ENCODE assay signal across 8 cellular contexts in genomic region chr4:106315968-106316772, GRCh38. TPM values are rescaled to one million over a fixed set of nuclear protein-coding genes. Genes with fewer than 3 reads are reported as not detected.
A peak's percentile ranks its signal among the peaks of the same experiment; 100 is the strongest.
DNase-seq lines count a peak whose midpoint lies in the region; ATAC-seq, FAIRE-seq and TF ChIP-seq lines count a peak whose summit lies in the region.

AIMP1 (plus strand) TSS chr4:106316550; CDS start chr4:106325010, 8,460 bp downstream.
TBCK (minus strand) TSS chr4:106316209; CDS start chr4:106308960, 7,249 bp downstream.

- H3K27ac ChIP-seq in rectal smooth muscle tissue (ENCODE audit: low read depth, low read length) (peak within 1 kb of the TSS; percentile 97), aorta (ENCODE audit: low read depth in 1 of 2, low read length in 2 of 2) (peak within 1 kb of the TSS; percentile 92 to 98)

- H3K4me1 Mint-ChIP-seq in T-helper 2 cell treated with Interferon-gamma antibody and Interleukin-4, amounts not matched to agents 5 μg/mL and 100 μg/mL, for 36 hours (ENCODE audit: low read depth), result peaks cover 27% of the 10 kb centered on the region

- DNase-seq in GM18507 (ENCODE audit: extremely low spot score, insufficient read length, low read depth) (peak; percentile 54), NCI-H1930 (lab: John Stamatoyannopoulos, UW) (peak; percentile 82 to 89), astrocyte of the cerebellum (ENCODE audit: low read depth) (peak; percentile 86), hepatic stellate cell (ENCODE audit: low spot score) (peak; percentile 78), aorta (peak; percentile 94 to 95)
- peak; percentile 81 for DNase-seq in T-helper 2 cell treated with Interferon-gamma antibody and Interleukin-4, amounts not matched to agents 5 μg/mL and 100 μg/mL, for 36 hours (ENCODE audit: low spot score)

- FAIRE-seq in GM18507 (lab: Jason Lieb, UNC), result peak; percentile 97

- peak within 1 kb of the TSS; percentile 86 for H3K4me3 ChIP-seq in astrocyte of the cerebellum (ENCODE audit: low read depth, low read length)
- peak within 1 kb of the TSS; percentile 92 for H3K4me3 ChIP-seq in rectal smooth muscle tissue (ENCODE audit: low read length)
- H3K4me3 ChIP-seq in aorta (ENCODE audit: low read length in 2 of 2), result peak within 1 kb of the TSS; percentile 60 to 98

- in situ Hi-C loops in astrocyte of the cerebellum (cut with HindIII; ENCODE audit: low sequenced_read_pairs), result no loop called here

- 0% methylated on average over 44 of the region's 44 CpGs for WGBS in aorta, 2 donors

- H3K9me3 ChIP-seq in aorta (ENCODE audit: control insufficient read depth, low read length), result no peaks in the 10 kb centered on the region

- H3K4me3 Mint-ChIP-seq in T-helper 2 cell treated with Interferon-gamma antibody and Interleukin-4, amounts not matched to agents 5 μg/mL and 100 μg/mL, for 36 hours, result no peak within 1 kb of the TSS

- H3K36me3 Mint-ChIP-seq in T-helper 2 cell treated with Interferon-gamma antibody and Interleukin-4, amounts not matched to agents 5 μg/mL and 100 μg/mL, for 36 hours (ENCODE audit: low read depth), result peaks cover 14% of the 10 kb centered on the region

- intact Hi-C loops in aorta (cut with DNase I), result loop anchor here (5.0 kb wide), 1 partner anchor 51 kb away; the partner anchor contains the start of gene GIMD1 (in 2 of the 2)

- H3K9ac ChIP-seq in rectal smooth muscle tissue (ENCODE audit: low read length), result peak within 1 kb of the TSS; percentile 91

- H3K36me3 ChIP-seq in rectal smooth muscle tissue (ENCODE audit: control insufficient read depth, insufficient read depth, low read length) (no peaks in the 10 kb centered on the region), aorta (ENCODE audit: control insufficient read depth in 1 of 2, insufficient read depth in 2 of 2, low read length in 1 of 2) (no peaks in the 10 kb centered on the region)

- no peak within 1 kb of the TSS for H3K27ac Mint-ChIP-seq in T-helper 2 cell treated with Interferon-gamma antibody and Interleukin-4, amounts not matched to agents 5 μg/mL and 100 μg/mL, for 36 hours

- no peaks in the 10 kb centered on the region for H3K27me3 Mint-ChIP-seq in T-helper 2 cell treated with Interferon-gamma antibody and Interleukin-4, amounts not matched to agents 5 μg/mL and 100 μg/mL, for 36 hours (ENCODE audit: low read depth)

- TF ChIP-seq CTCF in astrocyte of the cerebellum (IDR thresholded peaks at IDR 0.05; ENCODE audit: low read depth, low read length, missing control alignments), result no peak

- ATAC-seq in HG02973 (IDR thresholded peaks at IDR 0.05; ENCODE audit: unreplicated experiment) (peak; percentile 83), aorta (ENCODE audit: low FRiP score) (peak; percentile 98)

- H3K4me1 ChIP-seq in rectal smooth muscle tissue (ENCODE audit: control insufficient read depth, insufficient read depth, low read length), result peaks cover 17% of the 10 kb centered on the region
- H3K4me1 ChIP-seq in aorta (ENCODE audit: control insufficient read depth in 1 of 2, insufficient read depth in 2 of 2, low read length in 2 of 2), result peaks cover 0 to 3% of the 10 kb centered on the region in 2 donors

- H3K27me3 ChIP-seq in rectal smooth muscle tissue (ENCODE audit: control insufficient read depth, insufficient read depth, low read length) (no peaks in the 10 kb centered on the region), aorta (ENCODE audit: control insufficient read depth in 1 of 2, insufficient read depth in 2 of 2, low read length in 1 of 2) (no peaks in the 10 kb centered on the region)

- no peaks in the 10 kb centered on the region for H3K9me3 Mint-ChIP-seq in T-helper 2 cell treated with Interferon-gamma antibody and Interleukin-4, amounts not matched to agents 5 μg/mL and 100 μg/mL, for 36 hours

RNA-seq across cellular contexts. Expression of gene AIMP1, which starts in this region (rescaled TPM):
- total RNA-seq in aorta, result 10 to 100 TPM; 39.3 to 45.6 TPM
- polyA plus RNA-seq in aorta, result 10 to 100 TPM; 30.2 to 38.6 TPM

RNA-seq across cellular contexts. Expression of gene TBCK, which starts in this region (rescaled TPM):
- 10 to 100 TPM; 46.8 to 64.1 TPM for total RNA-seq in aorta
- polyA plus RNA-seq in aorta, result 10 to 100 TPM in 1 of 2 donors, 1 to 10 TPM in 1; 8.3 to 15.4 TPM

Comparison
In these comparisons a context has a peak if more than half of its experiments do, and no peak if none do; other contexts are left out.
1. Peak in every context shown above with its lines: DNase-seq, ATAC-seq, H3K4me3 ChIP-seq and H3K27ac ChIP-seq.